8 cellular contexts compared by ENCODE assay signal in the genomic region with DNA sequence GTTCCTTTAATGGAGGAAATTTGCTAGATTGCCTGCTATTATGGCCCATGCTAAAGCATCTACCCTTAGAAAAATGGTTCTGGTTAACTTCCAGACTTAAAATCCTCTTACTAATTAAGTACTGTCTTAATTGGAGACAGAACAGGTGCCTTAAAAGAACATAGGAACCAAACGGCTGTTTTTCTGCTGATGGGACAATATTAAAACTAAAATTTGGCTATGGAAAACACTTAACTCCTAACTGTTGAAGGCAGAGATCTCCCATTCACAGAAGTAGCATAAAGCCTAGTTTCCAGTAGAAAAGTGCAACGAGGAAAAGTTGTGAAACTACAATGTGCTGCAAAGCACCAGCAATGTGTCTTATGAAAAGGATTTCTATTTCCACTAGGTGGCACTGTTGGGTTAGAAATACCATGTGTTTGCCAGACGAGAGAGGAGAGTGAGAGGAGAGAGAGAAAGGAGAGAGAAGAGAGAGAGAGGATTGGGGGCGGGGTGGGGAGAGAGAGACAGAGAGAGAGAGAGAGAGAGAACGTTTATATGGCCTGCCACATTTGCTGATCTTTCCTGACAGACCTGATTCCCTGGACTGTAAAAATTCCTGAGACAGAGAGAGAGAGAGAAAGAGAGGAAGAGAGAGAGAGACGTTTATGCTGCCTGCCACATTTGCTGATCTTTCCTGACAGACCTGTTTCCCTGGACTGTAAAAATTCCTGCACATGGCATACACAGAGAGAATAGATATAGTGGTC. TPM values are rescaled to one million over a fixed set of nuclear protein-coding genes. Genes with fewer than 3 reads are reported as not detected.
DNase-seq lines count a peak whose midpoint lies in the region; ATAC-seq and TF ChIP-seq lines count a peak whose summit lies in the region.

No MANE protein-coding gene starts in this region.

- H3K27me3 Mint-ChIP-seq in T-helper 2 cell treated with Interferon-gamma antibody and Interleukin-4, amounts not matched to agents 5 μg/mL and 100 μg/mL, for 36 hours (ENCODE audit: low read depth), result peaks cover 12% of the 10 kb centered on the region

- H3K36me3 Mint-ChIP-seq in activated naive CD4-positive, alpha-beta T cell treated with anti-CD3 and anti-CD28 coated beads, Interleukin-2, amount 50 U/mL, for 72 hours, result peaks cover 0 to 5% of the 10 kb centered on the region in 2 donors
- no peaks in the 10 kb centered on the region for H3K36me3 Mint-ChIP-seq in T-helper 2 cell treated with Interferon-gamma antibody and Interleukin-4, amounts not matched to agents 5 μg/mL and 100 μg/mL, for 36 hours (ENCODE audit: low read depth)

- H3K4me3 Mint-ChIP-seq in T-helper 2 cell treated with Interferon-gamma antibody and Interleukin-4, amounts not matched to agents 5 μg/mL and 100 μg/mL, for 36 hours, result no peak overlapping the region

- H3K9me3 Mint-ChIP-seq in activated naive CD4-positive, alpha-beta T cell treated with anti-CD3 and anti-CD28 coated beads, Interleukin-2, amount 50 U/mL, for 72 hours, result peaks cover 0 to 11% of the 10 kb centered on the region in 2 donors
- peaks cover 10% of the 10 kb centered on the region for H3K9me3 Mint-ChIP-seq in T-helper 2 cell treated with Interferon-gamma antibody and Interleukin-4, amounts not matched to agents 5 μg/mL and 100 μg/mL, for 36 hours

- ATAC-seq in activated naive CD4-positive, alpha-beta T cell treated with anti-CD3 and anti-CD28 coated beads, Interleukin-2, amount 50 U/mL, for 72 hours, result peak; percentile 57 to 70
- ATAC-seq in omental fat pad (ENCODE audit: low FRiP score), result peak; percentile 76

- no peak overlapping the region for H3K27ac Mint-ChIP-seq in activated naive CD4-positive, alpha-beta T cell treated with anti-CD3 and anti-CD28 coated beads, Interleukin-2, amount 50 U/mL, for 72 hours
- no peak overlapping the region for H3K27ac Mint-ChIP-seq in T-helper 2 cell treated with Interferon-gamma antibody and Interleukin-4, amounts not matched to agents 5 μg/mL and 100 μg/mL, for 36 hours

- DNase-seq in activated naive CD4-positive, alpha-beta T cell treated with anti-CD3 and anti-CD28 coated beads, Interleukin-2, amount 50 U/mL, for 72 hours (ENCODE audit: low spot score in 2 of 2), result no peak
- no peak for DNase-seq in activated naive CD4-positive, alpha-beta T cell treated with Interleukin-2 at 50 U/mL for 16 hours
- peak; percentile 79 for DNase-seq in H4 (ENCODE audit: low spot score)
- peak; percentile 69 for DNase-seq in LHCN-M2 (ENCODE audit: low read depth)
- peak; percentile 71 for DNase-seq in SKM-1 (lab: John Stamatoyannopoulos, UW; ENCODE audit: unreplicated experiment)
- peak; percentile 83 for DNase-seq in fibroblast of peridontal ligament (ENCODE audit: extremely low read depth)
- DNase-seq in omental fat pad (ENCODE audit: low spot score), result no peak
- DNase-seq in T-helper 2 cell treated with Interferon-gamma antibody and Interleukin-4, amounts not matched to agents 5 μg/mL and 100 μg/mL, for 36 hours (ENCODE audit: low spot score), result no peak

- peaks cover 8% of the 10 kb centered on the region for H3K4me1 Mint-ChIP-seq in T-helper 2 cell treated with Interferon-gamma antibody and Interleukin-4, amounts not matched to agents 5 μg/mL and 100 μg/mL, for 36 hours (ENCODE audit: low read depth)

- no peak for TF ChIP-seq CTCF in omental fat pad (IDR thresholded peaks at IDR 0.05)

RNA-seq across cellular contexts. Expression of gene FAM181B, which starts 51.5 kb away (rescaled TPM):
- not detected for total RNA-seq in activated naive CD4-positive, alpha-beta T cell treated with anti-CD3 and anti-CD28 coated beads, Interleukin-2, amount 50 U/mL, for 72 hours
- total RNA-seq in H4 (2014; rRNA removed; shearing (Covaris generic)), result not detected in 2 replicates
- not detected in 2 replicates for total RNA-seq in LHCN-M2 (2014; rRNA removed)
- not detected for polyA plus RNA-seq in LHCN-M2 (2012)
- total RNA-seq in omental fat pad, result under 1 TPM in 3 of 4 donors, not detected in 1; 0.12 to 0.32 (median 0.31) TPM

Comparison
In these comparisons a context has a peak if more than half of its experiments do, and no peak if none do; other contexts are left out.
1. DNase-seq: peak in H4 (single experiment), LHCN-M2 (single experiment), SKM-1 (single experiment) and fibroblast of peridontal ligament (single experiment); none in activated naive CD4-positive, alpha-beta T cell treated with anti-CD3 and anti-CD28 coated beads, Interleukin-2, amount 50 U/mL, for 72 hours (0 of 2), activated naive CD4-positive, alpha-beta T cell treated with Interleukin-2 at 50 U/mL for 16 hours (single experiment), omental fat pad (single experiment) and T-helper 2 cell treated with Interferon-gamma antibody and Interleukin-4, amounts not matched to agents 5 μg/mL and 100 μg/mL, for 36 hours (single experiment).